Comparison of ENCODE assay signal across 8 cellular contexts in genomic region chr2:12501469-12502147, GRCh38.
DNase-seq lines count a peak whose midpoint lies in the region; ATAC-seq lines count a peak whose summit lies in the region.

No MANE protein-coding gene starts in this region.

- peak overlapping the region; percentile 64 to 83 (median 77) for H3K4me3 Mint-ChIP-seq in naive thymus-derived CD4-positive, alpha-beta T cell

- H3K9me3 Mint-ChIP-seq in naive thymus-derived CD4-positive, alpha-beta T cell = peaks cover 0 to 18% (median 0%) of the 10 kb centered on the region in 11 donors

- peaks cover 0 to 48% (median 4%) of the 10 kb centered on the region in 5 donors for H3K36me3 Mint-ChIP-seq in naive thymus-derived CD4-positive, alpha-beta T cell

- H3K4me1 Mint-ChIP-seq in naive thymus-derived CD4-positive, alpha-beta T cell = peaks cover 74 to 100% (median 98%) of the 10 kb centered on the region in 7 donors

- no peaks in the 10 kb centered on the region for H3K27me3 Mint-ChIP-seq in naive thymus-derived CD4-positive, alpha-beta T cell

- CTCF ChIA-PET in naive thymus-derived CD4-positive, alpha-beta T cell (lab: Charles Lee) = interaction anchor here (0.6 to 2.1 kb wide), 10 partner anchors 10 to 215 kb away, joined by 3 to 8 read pairs (median 4); partner anchors contain the start of gene TRIB2

- no peaks in the 10 kb centered on the region for H3K9me3 ChIP-seq in MG63
- H3K9me3 ChIP-seq in naive thymus-derived CD4-positive, alpha-beta T cell (ENCODE audit: control insufficient read depth in 2 of 3, low read length in 3 of 3) = no peaks in the 10 kb centered on the region

- H3K27me3 ChIP-seq in MG63 = no peaks in the 10 kb centered on the region
- no peaks in the 10 kb centered on the region for H3K27me3 ChIP-seq in naive thymus-derived CD4-positive, alpha-beta T cell (ENCODE audit: control insufficient read depth in 2 of 2, insufficient read depth in 2 of 2, low read length in 2 of 2)

- DNase-seq in ELR (ENCODE audit: low read depth) = peak; percentile 48
- DNase-seq in MG63 = peak; percentile 58
- DNase-seq in activated T-helper 1 cell treated with Interleukin-2 at 50 U/mL for 16 hours (ENCODE audit: low read depth) = peak; percentile 61
- DNase-seq in naive thymus-derived CD4-positive, alpha-beta T cell = peak in 8 of 9 donors; percentile 39 to 74 (median 70)
- DNase-seq in SIG-M5 treated with dmso at 0.1 percent for 504 hours (lab: John Stamatoyannopoulos, UW; ENCODE audit: unreplicated experiment) = no peak
- DNase-seq in MV-4-11 (lab: John Stamatoyannopoulos, UW) = no peak
- no peak for DNase-seq in inferior parietal cortex (ENCODE audit: extremely low spot score)

- H3K4me3 ChIP-seq in MG63 = no peak overlapping the region
- H3K4me3 ChIP-seq in naive thymus-derived CD4-positive, alpha-beta T cell (ENCODE audit: low read length) = peak overlapping the region; percentile 5

- intact Hi-C loops in naive thymus-derived CD4-positive, alpha-beta T cell (cut with micrococcal nuclease) = loop anchor here (1.0 to 10.0 kb wide), 15 partner anchors 8 to 377 kb away; partner anchors contain the start of gene TRIB2 (in 1 of the 2)

- POLR2A ChIA-PET in naive thymus-derived CD4-positive, alpha-beta T cell (lab: Charles Lee) = interaction anchor here (0.6 to 5.3 kb wide), 16 partner anchors 10 to 248 kb away, joined by 3 to 38 read pairs (median 4); partner anchors contain the start of gene TRIB2

- peak; percentile 95 for ATAC-seq in GM21723 (IDR thresholded peaks at IDR 0.05; ENCODE audit: unreplicated experiment)
- ATAC-seq in naive thymus-derived CD4-positive, alpha-beta T cell = peak; percentile 86

- peak overlapping the region; percentile 87 to 96 (median 91) for H3K27ac Mint-ChIP-seq in naive thymus-derived CD4-positive, alpha-beta T cell

- peaks cover 89 to 98% of the 10 kb centered on the region in 2 donors for H3K4me1 ChIP-seq in naive thymus-derived CD4-positive, alpha-beta T cell (ENCODE audit: control insufficient read depth in 2 of 2, insufficient read depth in 2 of 2, low read length in 2 of 2)

- H3K36me3 ChIP-seq in MG63 = no peaks in the 10 kb centered on the region
- no peaks in the 10 kb centered on the region for H3K36me3 ChIP-seq in naive thymus-derived CD4-positive, alpha-beta T cell (ENCODE audit: control insufficient read depth in 2 of 3, insufficient read depth in 3 of 3, low read length in 3 of 3)

- peak overlapping the region; percentile 69 for H3K27ac ChIP-seq in naive thymus-derived CD4-positive, alpha-beta T cell (ENCODE audit: low read depth, low read length)

Comparison
In these comparisons a context has a peak if more than half of its experiments do, and no peak if none do; other contexts are left out.
1. DNase-seq: peak in ELR (single experiment), MG63 (single experiment), activated T-helper 1 cell treated with Interleukin-2 at 50 U/mL for 16 hours (single experiment) and naive thymus-derived CD4-positive, alpha-beta T cell (8 of 9); none in SIG-M5 treated with dmso at 0.1 percent for 504 hours (single experiment), MV-4-11 (single experiment) and inferior parietal cortex (single experiment).